Comparison of ENCODE assay signal across 9 cellular contexts in the genomic region with DNA sequence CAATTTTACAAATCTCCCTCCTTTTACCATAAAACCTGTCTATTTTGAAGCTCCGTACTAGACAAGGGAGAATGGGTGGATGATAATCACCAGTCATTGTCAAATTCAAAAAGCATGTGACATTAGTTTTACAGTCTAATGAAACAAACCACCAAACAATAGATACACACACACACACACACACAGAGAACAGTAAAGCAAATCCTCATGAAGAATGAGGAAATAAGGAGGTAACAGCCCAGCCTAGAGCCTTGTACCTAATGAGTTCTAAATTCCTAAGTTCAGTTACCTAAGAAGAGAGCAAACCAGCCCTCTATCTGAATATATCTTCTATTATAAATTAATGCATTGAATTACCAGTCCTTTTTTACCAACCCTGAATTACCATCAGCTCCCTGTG.
"Had no signal": no experiment of that assay in that cellular context is flagged by ENCODE, and none has a peak within 500 bp of the region (broad histone marks: within the 10 kb centered on the region; RNA-seq: fewer than 3 reads in every experiment).

No MANE protein-coding gene starts in this region.

- H3K9ac ChIP-seq: GM23248, KMS-11 had no signal

- H3K4me1 ChIP-seq: HAP-1 had no signal

- H2AFZ ChIP-seq: GM23248 had no signal

- H3K27ac Mint-ChIP-seq: HFFc6, IgD-negative memory B cell had no signal

- H3K4me3 ChIP-seq: GM23248, HAP-1 had no signal

- H3K36me3 ChIP-seq: HAP-1 had no signal

- H3K4me3 Mint-ChIP-seq: HFFc6, IgD-negative memory B cell had no signal

- DNase-seq: GM23248, HFFc6, KBM-7 had no signal

- ATAC-seq: HCT116, HepG2 had no signal

- H3K4me2 ChIP-seq: KMS-11 had no signal

- H3K36me3 Mint-ChIP-seq: IgD-negative memory B cell had no signal

- H3K27ac ChIP-seq: GM23248, HL-60, KMS-11 had no signal
